8 cellular contexts compared by ENCODE assay signal in genomic region chr14:67240168-67240932, GRCh38. TPM values are rescaled to one million over a fixed set of nuclear protein-coding genes. Genes with fewer than 3 reads are reported as not detected.
DNase-seq lines count a peak whose midpoint lies in the region; ATAC-seq and TF ChIP-seq lines count a peak whose summit lies in the region.

No MANE protein-coding gene starts in this region.

- peak; percentile 56 to 58 for DNase-seq in Caco-2
- peak; percentile 12 to 32 for DNase-seq in Kasumi-1 (lab: John Stamatoyannopoulos, UW)
- peak; percentile 25 for DNase-seq in activated B cell treated with CpG ODN at 0.5 μM for 24 hours
- peak in 2 of 3 experiments; percentile 2 to 15 for DNase-seq in effector memory CD8-positive, alpha-beta T cell
- DNase-seq in lung microvascular endothelial cell (ENCODE audit: low read depth in 2 of 2) = peak; percentile 2 to 42
- no peak for DNase-seq in NCI-H146 (lab: John Stamatoyannopoulos, UW)

- no peaks in the 10 kb centered on the region for H3K36me3 ChIP-seq in Caco-2 (ENCODE audit: control insufficient read depth, insufficient read depth, low read length)

- TF ChIP-seq CTCF in Caco-2 (IDR thresholded peaks at IDR 0.05; ENCODE audit: insufficient read depth in 1 of 2, low read depth in 1 of 2, low read length in 1 of 2, severe bottlenecking in 1 of 2, unreplicated experiment in 1 of 2) (no peak), activated B cell treated with CpG ODN at 0.5 μM for 24 hours (IDR thresholded peaks at IDR 0.05) (no peak)

- peaks cover 5% of the 10 kb centered on the region for H3K4me1 Mint-ChIP-seq in Caco-2 (ENCODE audit: low read depth, unreplicated experiment)
- H3K4me1 Mint-ChIP-seq in activated B cell treated with CpG ODN at 0.5 μM for 24 hours = peaks cover 16% of the 10 kb centered on the region
- H3K4me1 Mint-ChIP-seq in effector memory CD8-positive, alpha-beta T cell (ENCODE audit: low read depth in 2 of 2) = peaks cover 9 to 24% of the 10 kb centered on the region in 2 donors
- H3K4me1 Mint-ChIP-seq in stimulated activated memory B cell treated with anti-CD40 and anti-IgM and Interleukin-4, amounts not matched to agents 10 μg/mL and 1 μg/mL and 100 μg/mL, for 72 hours = peaks cover 25% of the 10 kb centered on the region

- POLR2A ChIA-PET in Caco-2 (lab: Charles Lee) = interaction anchor here (0.6 to 1.4 kb wide), 4 partner anchors 21 to 1553 kb away, joined by 3 to 6 read pairs (median 3); partner anchors contain the start of gene ZFP36L1
- POLR2A ChIA-PET in activated B cell treated with CpG ODN at 0.5 μM for 24 hours (lab: Charles Lee) = interaction anchor here (0.6 to 1.6 kb wide), 2 partner anchors 119 to 1547 kb away, joined by 3 to 5 read pairs; partner anchors contain the start of genes ATP6V1D and EIF2S1

- H3K27ac Mint-ChIP-seq in Caco-2 (ENCODE audit: unreplicated experiment) (peak overlapping the region; percentile 72), activated B cell treated with CpG ODN at 0.5 μM for 24 hours (peak overlapping the region; percentile 81)
- H3K27ac Mint-ChIP-seq in effector memory CD8-positive, alpha-beta T cell = peak overlapping the region; percentile 62 to 91
- H3K27ac Mint-ChIP-seq in stimulated activated memory B cell treated with anti-CD40 and anti-IgM and Interleukin-4, amounts not matched to agents 10 μg/mL and 1 μg/mL and 100 μg/mL, for 72 hours = peak overlapping the region; percentile 85

- peaks cover 5% of the 10 kb centered on the region for H3K4me1 ChIP-seq in Caco-2

- no peaks in the 10 kb centered on the region for H3K27me3 ChIP-seq in Caco-2 (replicated peaks; ENCODE audit: control insufficient read depth, insufficient read depth, low read length)

- CTCF ChIA-PET in Caco-2 (lab: Charles Lee) = interaction anchor here (2.2 kb wide), 1 partner anchor 46 kb away, joined by 10 read pairs; no protein-coding TSS in a partner anchor
- CTCF ChIA-PET in activated B cell treated with CpG ODN at 0.5 μM for 24 hours (lab: Charles Lee) = no interaction called here

- ATAC-seq in GM21526 (IDR thresholded peaks at IDR 0.05; ENCODE audit: low FRiP score, unreplicated experiment) = peak; percentile 29
- no peak for ATAC-seq in activated B cell treated with CpG ODN at 0.5 μM for 24 hours (ENCODE audit: low read depth)
- peak; percentile 7 for ATAC-seq in effector memory CD8-positive, alpha-beta T cell (replicated peaks)
- peak; percentile 1 for ATAC-seq in stimulated activated memory B cell treated with anti-CD40 and anti-IgM and Interleukin-4, amounts not matched to agents 10 μg/mL and 1 μg/mL and 100 μg/mL, for 72 hours

- H3K9me3 ChIP-seq in Caco-2 = no peaks in the 10 kb centered on the region

- intact Hi-C loops in Caco-2 (cut with micrococcal nuclease; ENCODE audit: unreplicated experiment) = no loop called here
- intact Hi-C loops in activated B cell treated with CpG ODN at 0.5 μM for 24 hours (cut with micrococcal nuclease) = loop anchor here (5.0 kb wide), 2 partner anchors 1828 to 1912 kb away; partner anchors contain the start of genes DCAF5 and FUT8

- H3K36me3 Mint-ChIP-seq in Caco-2 (ENCODE audit: insufficient read depth, unreplicated experiment) (peaks cover 14% of the 10 kb centered on the region), activated B cell treated with CpG ODN at 0.5 μM for 24 hours (ENCODE audit: low read depth) (no peaks in the 10 kb centered on the region)
- H3K36me3 Mint-ChIP-seq in effector memory CD8-positive, alpha-beta T cell (ENCODE audit: insufficient read depth) = peaks cover 16% of the 10 kb centered on the region
- no peaks in the 10 kb centered on the region for H3K36me3 Mint-ChIP-seq in stimulated activated memory B cell treated with anti-CD40 and anti-IgM and Interleukin-4, amounts not matched to agents 10 μg/mL and 1 μg/mL and 100 μg/mL, for 72 hours

- peak overlapping the region; percentile 79 for H3K4me3 Mint-ChIP-seq in Caco-2 (ENCODE audit: unreplicated experiment)
- peak overlapping the region; percentile 93 for H3K4me3 Mint-ChIP-seq in activated B cell treated with CpG ODN at 0.5 μM for 24 hours
- H3K4me3 Mint-ChIP-seq in effector memory CD8-positive, alpha-beta T cell = peak overlapping the region; percentile 85 to 86
- peak overlapping the region; percentile 96 for H3K4me3 Mint-ChIP-seq in stimulated activated memory B cell treated with anti-CD40 and anti-IgM and Interleukin-4, amounts not matched to agents 10 μg/mL and 1 μg/mL and 100 μg/mL, for 72 hours

- H3K9me3 Mint-ChIP-seq in Caco-2 (ENCODE audit: unreplicated experiment) (no peaks in the 10 kb centered on the region), activated B cell treated with CpG ODN at 0.5 μM for 24 hours (no peaks in the 10 kb centered on the region)
- no peaks in the 10 kb centered on the region for H3K9me3 Mint-ChIP-seq in effector memory CD8-positive, alpha-beta T cell
- H3K9me3 Mint-ChIP-seq in stimulated activated memory B cell treated with anti-CD40 and anti-IgM and Interleukin-4, amounts not matched to agents 10 μg/mL and 1 μg/mL and 100 μg/mL, for 72 hours = no peaks in the 10 kb centered on the region

- peak overlapping the region; percentile 62 for H3K4me3 ChIP-seq in Caco-2 (ENCODE audit: low read depth, low read length)

- TSS peak; percentile 83 for BruUV-seq in Caco-2 (replicated peaks; lab: Mats Ljungman, UMichigan)

- H3K27me3 Mint-ChIP-seq in Caco-2 (ENCODE audit: insufficient read depth, unreplicated experiment) (no peaks in the 10 kb centered on the region), activated B cell treated with CpG ODN at 0.5 μM for 24 hours (no peaks in the 10 kb centered on the region)
- no peaks in the 10 kb centered on the region for H3K27me3 Mint-ChIP-seq in effector memory CD8-positive, alpha-beta T cell
- no peaks in the 10 kb centered on the region for H3K27me3 Mint-ChIP-seq in stimulated activated memory B cell treated with anti-CD40 and anti-IgM and Interleukin-4, amounts not matched to agents 10 μg/mL and 1 μg/mL and 100 μg/mL, for 72 hours

RNA-seq across cellular contexts. Expression of gene PALS1, which starts 0.9 kb away (rescaled TPM):
- total RNA-seq in Caco-2 (2022) (42.8 and 47.1 TPM in 2 replicates), activated B cell treated with CpG ODN at 0.5 μM for 24 hours (10.1 and 11.4 TPM in 2 replicates), lung microvascular endothelial cell (19.8 and 23.6 TPM in 2 replicates)

RNA-seq across cellular contexts. Expression of gene GARIN2, which starts 51.1 kb away (rescaled TPM):
- total RNA-seq in Caco-2 (2022) = not detected in 2 replicates
- total RNA-seq in activated B cell treated with CpG ODN at 0.5 μM for 24 hours = 0.51 TPM in 2 replicates
- not detected in 2 replicates for total RNA-seq in lung microvascular endothelial cell
